8 cellular contexts compared by ENCODE assay signal in the genomic region with DNA sequence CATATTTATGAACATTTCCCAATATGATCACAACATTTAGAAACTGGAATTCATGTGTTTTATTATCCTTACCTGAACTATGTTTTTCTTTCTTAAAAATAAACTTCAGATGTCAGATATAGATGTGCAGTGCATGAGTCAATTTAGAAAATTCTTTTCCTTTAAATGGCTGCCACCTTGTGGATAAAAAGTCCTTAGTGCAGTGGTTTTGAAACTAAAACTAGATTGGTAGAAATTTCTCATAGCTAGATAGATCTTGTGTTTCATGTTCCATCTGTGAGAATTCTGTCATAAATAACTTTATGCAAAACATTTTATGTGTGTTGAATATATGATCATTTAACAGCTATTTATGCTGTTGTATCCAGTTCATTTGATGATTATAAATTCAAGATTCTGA.
A peak's percentile ranks its signal among the peaks of the same experiment; 100 is the strongest.
DNase-seq lines count a peak whose midpoint lies in the region; ATAC-seq and TF ChIP-seq lines count a peak whose summit lies in the region.

No MANE protein-coding gene starts in this region.

- no peaks in the 10 kb centered on the region for H3K4me1 Mint-ChIP-seq in activated CD8-positive, alpha-beta memory T cell treated with anti-CD3 and anti-CD28 coated beads, Interleukin-2, amount 10 ng/mL, durations not matched to agents 7 days and 5 days

- H3K27ac ChIP-seq in RWPE1 (no peak overlapping the region), prostate gland (no peak overlapping the region)

- H3K4me3 ChIP-seq in prostate gland (no peak overlapping the region), MG63 (no peak overlapping the region)

- CTCF ChIA-PET in activated CD8-positive, alpha-beta memory T cell treated with anti-CD3 and anti-CD28 coated beads, Interleukin-2, amount 10 ng/mL, durations not matched to agents 7 days and 5 days (lab: Charles Lee) = interaction anchor here (0.7 to 2.5 kb wide), 13 partner anchors 10 to 1695 kb away, joined by 3 to 13 read pairs (median 3); partner anchors contain the start of gene GPR63
- CTCF ChIA-PET in RWPE1 (lab: Yijun Ruan, JAX) = interaction anchor here (0.6 to 1.2 kb wide), 8 partner anchors 56 to 603 kb away, joined by 3 to 5 read pairs (median 4); partner anchors contain the start of gene NDUFAF4

- DNase-seq in activated CD8-positive, alpha-beta memory T cell treated with anti-CD3 and anti-CD28 coated beads, Interleukin-2, amount 10 ng/mL, durations not matched to agents 7 days and 5 days = no peak
- DNase-seq in activated CD8-positive, alpha-beta memory T cell treated with anti-CD3 and anti-CD28 coated beads for 24 hours = no peak
- DNase-seq in HPDE6-E6E7 (ENCODE audit: extremely low spot score) = peak; percentile 17
- peak; percentile 34 for DNase-seq in RWPE1 (ENCODE audit: low spot score)
- DNase-seq in fibroblast of gingiva (ENCODE audit: low read depth) = peak; percentile 24
- no peak for DNase-seq in prostate gland (ENCODE audit: low spot score)
- DNase-seq in MG63 = no peak

- no peaks in the 10 kb centered on the region for H3K4me1 ChIP-seq in prostate gland (replicated peaks)

- no peaks in the 10 kb centered on the region for H3K36me3 Mint-ChIP-seq in activated CD8-positive, alpha-beta memory T cell treated with anti-CD3 and anti-CD28 coated beads, Interleukin-2, amount 10 ng/mL, durations not matched to agents 7 days and 5 days

- H3K4me3 Mint-ChIP-seq in activated CD8-positive, alpha-beta memory T cell treated with anti-CD3 and anti-CD28 coated beads, Interleukin-2, amount 10 ng/mL, durations not matched to agents 7 days and 5 days = no peak overlapping the region

- TF ChIP-seq POLR2A in prostate gland (IDR thresholded peaks at IDR 0.05) = no peak

- peak; percentile 62 for TF ChIP-seq CTCF in RWPE1 (conservative IDR thresholded peaks at IDR 0.05; ENCODE audit: low read depth)
- peak; percentile 12 to 62 (median 42) for TF ChIP-seq CTCF in prostate gland (IDR thresholded peaks at IDR 0.05)

- peak; percentile 68 for ATAC-seq in activated CD8-positive, alpha-beta memory T cell treated with anti-CD3 and anti-CD28 coated beads, Interleukin-2, amount 10 ng/mL, durations not matched to agents 7 days and 5 days
- ATAC-seq in GM21576 (IDR thresholded peaks at IDR 0.05; ENCODE audit: unreplicated experiment) = peak; percentile 83

- no peaks in the 10 kb centered on the region for H3K9me3 Mint-ChIP-seq in activated CD8-positive, alpha-beta memory T cell treated with anti-CD3 and anti-CD28 coated beads, Interleukin-2, amount 10 ng/mL, durations not matched to agents 7 days and 5 days (ENCODE audit: low read depth)

- intact Hi-C loops in prostate gland (cut with DNase I) = loop anchor here (1.0 to 5.0 kb wide), 2 partner anchors 160 to 432 kb away; no protein-coding TSS in a partner anchor

- no peaks in the 10 kb centered on the region for H3K36me3 ChIP-seq in prostate gland
- no peaks in the 10 kb centered on the region for H3K36me3 ChIP-seq in MG63

- POLR2A ChIA-PET in RWPE1 (lab: Yijun Ruan, JAX; ENCODE audit: low non-redundant PET) = no interaction called here

- H3K9me3 ChIP-seq in prostate gland = no peaks in the 10 kb centered on the region
- H3K9me3 ChIP-seq in MG63 = no peaks in the 10 kb centered on the region

- no peaks in the 10 kb centered on the region for H3K27me3 Mint-ChIP-seq in activated CD8-positive, alpha-beta memory T cell treated with anti-CD3 and anti-CD28 coated beads, Interleukin-2, amount 10 ng/mL, durations not matched to agents 7 days and 5 days

- no peak overlapping the region for H3K27ac Mint-ChIP-seq in activated CD8-positive, alpha-beta memory T cell treated with anti-CD3 and anti-CD28 coated beads, Interleukin-2, amount 10 ng/mL, durations not matched to agents 7 days and 5 days

- H3K27me3 ChIP-seq in prostate gland (replicated peaks; ENCODE audit: insufficient read depth) (no peaks in the 10 kb centered on the region), MG63 (peaks cover 7% of the 10 kb centered on the region; the same call in 1 of the 2 replicates)

Comparison
In these comparisons a context has a peak if more than half of its experiments do, and no peak if none do; other contexts are left out.
1. DNase-seq: peak in HPDE6-E6E7 (single experiment), RWPE1 (single experiment) and fibroblast of gingiva (single experiment); none in activated CD8-positive, alpha-beta memory T cell treated with anti-CD3 and anti-CD28 coated beads, Interleukin-2, amount 10 ng/mL, durations not matched to agents 7 days and 5 days (single experiment), activated CD8-positive, alpha-beta memory T cell treated with anti-CD3 and anti-CD28 coated beads for 24 hours (single experiment), prostate gland (single experiment) and MG63 (single experiment).